Comparison of ENCODE assay signal across 29 cellular contexts in the genomic region with DNA sequence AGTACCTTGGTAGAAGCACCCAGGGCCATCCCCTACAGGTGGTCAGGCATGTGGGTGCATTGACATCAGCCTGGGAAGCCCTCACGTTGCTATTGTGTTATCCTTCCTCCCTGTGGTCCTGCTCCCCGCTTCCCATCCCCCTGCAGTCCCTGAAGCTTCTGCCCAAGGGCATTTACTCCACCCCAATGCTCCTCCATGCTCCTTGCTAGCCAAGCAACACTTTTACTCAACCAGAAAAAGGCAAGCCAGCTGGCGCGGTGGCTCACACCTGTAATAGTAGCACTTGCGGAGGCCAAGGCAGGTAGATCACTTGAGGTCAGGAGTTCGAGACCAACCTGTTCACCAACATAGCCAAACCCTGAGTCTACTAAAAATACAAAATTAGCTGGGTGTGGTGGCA.
"Had no signal": no experiment of that assay in that cellular context is flagged by ENCODE, and none has a peak within 500 bp of the region (broad histone marks: within the 10 kb centered on the region; RNA-seq: fewer than 3 reads in every experiment).

No MANE protein-coding gene starts in this region.

- H3K4me3 Mint-ChIP-seq: immature natural killer cell; naive thymus-derived CD8-positive, alpha-beta T cell; nephron; neural crest cell; stimulated activated effector memory CD8-positive, alpha-beta T cell treated with anti-CD3 and anti-CD28 coated beads, Interleukin-12 subunit alpha, Interleukin-12 subunit beta, amount 100 ng/mL, for 72 hours; stimulated activated naive CD8-positive, alpha-beta T cell treated with anti-CD3 and anti-CD28 coated beads, Interleukin-15, Interleukin-2, amounts not matched to agents 100 ng/mL and 50 ng/mL, for 24 hours had no signal

- H3K36me3 Mint-ChIP-seq: immature natural killer cell; naive thymus-derived CD8-positive, alpha-beta T cell; stimulated activated effector memory CD8-positive, alpha-beta T cell treated with anti-CD3 and anti-CD28 coated beads, Interleukin-12 subunit alpha, Interleukin-12 subunit beta, amount 100 ng/mL, for 72 hours had no signal

- H3K36me3 ChIP-seq: left lung, lower lobe of right lung, ovary, prostate gland, spleen, suprapubic skin, thoracic aorta, tibial artery, upper lobe of right lung had no signal

- H3K9me3 ChIP-seq: left lung, lower lobe of right lung, ovary, prostate gland, spleen, suprapubic skin, thoracic aorta, tibial artery, upper lobe of right lung had no signal

- FAIRE-seq: islet of Langerhans, kidney, small intestine, urothelium cell line had no signal

- H3K27me3 Mint-ChIP-seq: naive thymus-derived CD8-positive, alpha-beta T cell; stimulated activated naive CD8-positive, alpha-beta T cell treated with anti-CD3 and anti-CD28 coated beads, Interleukin-15, Interleukin-2, amounts not matched to agents 100 ng/mL and 50 ng/mL, for 24 hours had no signal

- H3K27me3 ChIP-seq: left lung, ovary, spleen, suprapubic skin, tibial artery, upper lobe of right lung had no signal

- H3K4me1 ChIP-seq: left lung, lower lobe of right lung, prostate gland, spleen, suprapubic skin, tibial artery, upper lobe of right lung had no signal

- H3K4me3 ChIP-seq: left lung, lower lobe of right lung, ovary, prostate gland, spleen, suprapubic skin, thoracic aorta, tibial artery, upper lobe of right lung had no signal

- DNase-seq: hypothalamus; immature natural killer cell; kidney; left colon; left lung; lower lobe of right lung; mammary epithelial cell; mesenchymal stem cell; naive thymus-derived CD8-positive, alpha-beta T cell; ovary; retina; right cardiac atrium; small intestine; spleen; stimulated activated CD4-positive, alpha-beta T cell treated with anti-CD3 and anti-CD28 coated beads, Interleukin-4, amount 100 ng/mL, for 24 hours; stimulated activated naive CD4-positive, alpha-beta T cell; tibial artery; trophoblast cell; upper lobe of right lung had no signal

- H3K27ac Mint-ChIP-seq: naive thymus-derived CD8-positive, alpha-beta T cell; nephron; stimulated activated effector memory CD8-positive, alpha-beta T cell treated with anti-CD3 and anti-CD28 coated beads, Interleukin-12 subunit alpha, Interleukin-12 subunit beta, amount 100 ng/mL, for 72 hours; stimulated activated naive CD8-positive, alpha-beta T cell treated with anti-CD3 and anti-CD28 coated beads, Interleukin-15, Interleukin-2, amounts not matched to agents 100 ng/mL and 50 ng/mL, for 24 hours had no signal

- ATAC-seq: left colon; left lung; lower lobe of right lung; naive thymus-derived CD8-positive, alpha-beta T cell; right cardiac atrium; sciatic nerve; stimulated activated effector memory CD8-positive, alpha-beta T cell treated with anti-CD3 and anti-CD28 coated beads, Interleukin-12 subunit alpha, Interleukin-12 subunit beta, amount 100 ng/mL, for 72 hours; upper lobe of right lung had no signal

- H3K27ac ChIP-seq: left lung, lower lobe of right lung, ovary, prostate gland, spleen, suprapubic skin, thoracic aorta, tibial artery, upper lobe of right lung had no signal

- H3K9me3 Mint-ChIP-seq: immature natural killer cell; nephron; stimulated activated effector memory CD8-positive, alpha-beta T cell treated with anti-CD3 and anti-CD28 coated beads, Interleukin-12 subunit alpha, Interleukin-12 subunit beta, amount 100 ng/mL, for 72 hours; stimulated activated naive CD8-positive, alpha-beta T cell treated with anti-CD3 and anti-CD28 coated beads, Interleukin-15, Interleukin-2, amounts not matched to agents 100 ng/mL and 50 ng/mL, for 24 hours had no signal

- H3K4me1 Mint-ChIP-seq: immature natural killer cell; naive thymus-derived CD8-positive, alpha-beta T cell; nephron; stimulated activated effector memory CD8-positive, alpha-beta T cell treated with anti-CD3 and anti-CD28 coated beads, Interleukin-12 subunit alpha, Interleukin-12 subunit beta, amount 100 ng/mL, for 72 hours had no signal
